In the genomic region with DNA sequence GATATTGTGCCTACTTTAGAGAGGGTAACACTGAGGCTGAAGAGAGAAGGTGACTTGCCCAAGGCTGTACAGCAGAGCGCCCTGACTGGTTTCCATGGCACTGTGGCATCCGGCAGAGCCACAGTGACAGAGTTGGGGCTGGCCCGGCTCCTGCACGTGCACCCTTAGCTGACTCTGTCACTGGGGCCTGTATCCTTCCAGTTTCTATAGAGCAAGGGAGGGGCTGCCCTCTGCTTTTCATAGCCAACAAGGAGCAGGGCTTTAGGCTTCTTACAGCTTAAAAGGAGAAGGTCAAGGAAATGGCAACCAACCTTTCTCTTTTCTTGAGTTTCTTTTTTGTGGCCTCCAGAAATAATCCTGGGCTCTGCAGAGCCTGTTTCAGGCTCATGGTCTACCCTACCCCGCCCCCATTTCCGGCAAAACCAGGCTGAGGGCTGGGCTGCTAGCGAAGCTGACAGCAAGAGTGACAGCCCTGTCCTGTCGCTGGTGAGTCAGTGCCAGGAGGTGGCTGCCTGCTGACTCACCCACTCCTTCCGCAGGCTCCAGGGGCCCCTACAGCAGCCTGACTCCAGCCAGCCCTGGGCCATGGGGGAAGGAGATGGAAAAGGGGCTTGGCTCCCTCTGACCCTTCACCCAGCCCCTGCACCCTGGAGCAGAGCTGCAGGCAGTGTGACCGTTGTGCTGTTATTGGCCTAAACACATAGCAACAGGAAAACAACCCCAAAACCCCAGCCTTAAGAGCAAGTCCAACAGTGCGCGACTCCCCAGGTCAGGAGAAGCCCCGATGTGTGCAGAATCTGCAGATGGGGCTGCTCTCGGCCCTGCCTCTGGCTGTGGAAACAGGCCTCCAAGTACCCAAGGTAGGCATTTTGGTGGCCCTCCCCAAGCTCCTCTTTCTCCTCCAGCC, we compare ENCODE assay signal across 8 cellular contexts. TPM values are rescaled to one million over a fixed set of nuclear protein-coding genes. Genes with fewer than 3 reads are reported as not detected.
DNase-seq lines count a peak whose midpoint lies in the region; ATAC-seq and TF ChIP-seq lines count a peak whose summit lies in the region.

No MANE protein-coding gene starts in this region.

- H3K36me3 ChIP-seq in neutrophil: peaks cover 38% of the 10 kb centered on the region

- H3K27me3 ChIP-seq in neutrophil: no peaks in the 10 kb centered on the region

- no peak overlapping the region for H3K4me3 ChIP-seq in fibroblast of mammary gland (ENCODE audit: control insufficient read depth, low read depth, low read length)
- H3K4me3 ChIP-seq in neutrophil (ENCODE audit: low read depth in 1 of 2, low read length in 1 of 2): peak overlapping the region; percentile 57 to 64

- peak; percentile 94 for DNase-seq in AG08395 (ENCODE audit: low spot score)
- peak; percentile 92 to 94 for DNase-seq in activated T-cell treated with anti-CD3 and anti-CD28 coated beads, Interleukin-2, amount 50 U/mL, for 48 hours
- peak; percentile 69 for DNase-seq in fibroblast of mammary gland (ENCODE audit: low read depth)
- peak; percentile 81 for DNase-seq in superior temporal gyrus (ENCODE audit: extremely low spot score)

- H3K27ac ChIP-seq in neutrophil: peak overlapping the region; percentile 98

- no peaks in the 10 kb centered on the region for H3K9me3 ChIP-seq in neutrophil

- TF ChIP-seq CTCF in fibroblast of mammary gland (conservative IDR thresholded peaks at IDR 0.05; ENCODE audit: control insufficient read depth, insufficient read depth, low read depth, low read length) (no peak), neutrophil (IDR thresholded peaks at IDR 0.05) (peak; percentile 32)

- peak; percentile 84 for ATAC-seq in GM19023 (IDR thresholded peaks at IDR 0.05; ENCODE audit: unreplicated experiment)
- peak; percentile 81 for ATAC-seq in HG03135 (IDR thresholded peaks at IDR 0.05; ENCODE audit: unreplicated experiment)

- peaks cover 99 to 100% of the 10 kb centered on the region in 2 experiments for H3K4me1 ChIP-seq in neutrophil (ENCODE audit: control insufficient read depth in 1 of 2, insufficient read depth in 1 of 2, low read depth in 1 of 2, low read length in 1 of 2)

TF ChIP-seq in PFSK-1, 5 proteins besides CTCF, POLR2A, EP300 and RAD21:
- TF ChIP-seq FOXP2 (optimal IDR thresholded peaks at IDR 0.05; ENCODE audit: borderline replicate concordance, extremely low read depth, extremely low read length, insufficient read depth): no peak
- TF ChIP-seq, protein P1, sequence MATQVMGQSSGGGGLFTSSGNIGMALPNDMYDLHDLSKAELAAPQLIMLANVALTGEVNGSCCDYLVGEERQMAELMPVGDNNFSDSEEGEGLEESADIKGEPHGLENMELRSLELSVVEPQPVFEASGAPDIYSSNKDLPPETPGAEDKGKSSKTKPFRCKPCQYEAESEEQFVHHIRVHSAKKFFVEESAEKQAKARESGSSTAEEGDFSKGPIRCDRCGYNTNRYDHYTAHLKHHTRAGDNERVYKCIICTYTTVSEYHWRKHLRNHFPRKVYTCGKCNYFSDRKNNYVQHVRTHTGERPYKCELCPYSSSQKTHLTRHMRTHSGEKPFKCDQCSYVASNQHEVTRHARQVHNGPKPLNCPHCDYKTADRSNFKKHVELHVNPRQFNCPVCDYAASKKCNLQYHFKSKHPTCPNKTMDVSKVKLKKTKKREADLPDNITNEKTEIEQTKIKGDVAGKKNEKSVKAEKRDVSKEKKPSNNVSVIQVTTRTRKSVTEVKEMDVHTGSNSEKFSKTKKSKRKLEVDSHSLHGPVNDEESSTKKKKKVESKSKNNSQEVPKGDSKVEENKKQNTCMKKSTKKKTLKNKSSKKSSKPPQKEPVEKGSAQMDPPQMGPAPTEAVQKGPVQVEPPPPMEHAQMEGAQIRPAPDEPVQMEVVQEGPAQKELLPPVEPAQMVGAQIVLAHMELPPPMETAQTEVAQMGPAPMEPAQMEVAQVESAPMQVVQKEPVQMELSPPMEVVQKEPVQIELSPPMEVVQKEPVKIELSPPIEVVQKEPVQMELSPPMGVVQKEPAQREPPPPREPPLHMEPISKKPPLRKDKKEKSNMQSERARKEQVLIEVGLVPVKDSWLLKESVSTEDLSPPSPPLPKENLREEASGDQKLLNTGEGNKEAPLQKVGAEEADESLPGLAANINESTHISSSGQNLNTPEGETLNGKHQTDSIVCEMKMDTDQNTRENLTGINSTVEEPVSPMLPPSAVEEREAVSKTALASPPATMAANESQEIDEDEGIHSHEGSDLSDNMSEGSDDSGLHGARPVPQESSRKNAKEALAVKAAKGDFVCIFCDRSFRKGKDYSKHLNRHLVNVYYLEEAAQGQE (IDR thresholded peaks at IDR 0.05; ENCODE audit: insufficient read depth in 1 of 2, low read depth in 2 of 2, low read length in 2 of 2): 0 out of 4 replicates have a peak, but pooled peaks of 1 of the 2 experiments have one; percentile 33
- 0 out of 2 replicates have a peak, but pooled peaks have one; percentile 86 for TF ChIP-seq SIN3A (IDR thresholded peaks at IDR 0.05; ENCODE audit: borderline replicate concordance, insufficient read depth, low read length)

RNA-seq across cellular contexts. Expression of gene SLC6A6, which starts 29.8 kb away (rescaled TPM):
- 10.1 TPM for polyA plus RNA-seq in PFSK-1 (2012; ENCODE audit: insufficient read length, low read depth)
